In the genomic region with DNA sequence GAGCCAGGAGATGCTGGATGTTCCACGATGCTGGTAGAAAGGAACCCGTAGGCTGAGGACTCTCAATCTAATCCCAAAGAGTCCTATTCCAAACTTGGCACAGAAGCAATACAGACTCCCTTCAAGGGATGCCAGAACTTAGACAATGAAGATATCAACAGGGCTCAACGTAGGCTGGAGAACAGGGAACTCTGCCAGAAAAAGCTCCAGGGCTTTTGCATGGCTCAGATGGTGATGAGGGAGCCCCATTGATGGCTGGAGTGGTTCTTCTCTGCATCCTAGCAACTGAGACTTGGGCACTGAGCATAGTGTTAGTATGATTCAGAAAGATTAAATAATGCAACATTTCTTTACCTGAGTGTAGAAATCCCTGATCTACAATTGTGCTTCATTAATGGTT, we compare ENCODE assay signal across 13 cellular contexts.
"Had no signal": no experiment of that assay in that cellular context is flagged by ENCODE, and none has a peak within 500 bp of the region (broad histone marks: within the 10 kb centered on the region; RNA-seq: fewer than 3 reads in every experiment).

No MANE protein-coding gene starts in this region.

- ATAC-seq: activated T-cell treated with anti-CD3 and anti-CD28 coated beads, Interleukin-2, amount 50 U/mL, for 72 hours; effector memory CD8-positive, alpha-beta T cell; lower lobe of right lung had no signal

- DNase-seq: activated CD4-positive, alpha-beta T cell treated with anti-CD3 and anti-CD28 coated beads, Interleukin-2, amount 50 U/mL, for 1 hour; activated CD4-positive, CD25-positive, alpha-beta regulatory T cell treated with anti-CD3 and anti-CD28 coated beads, Interleukin-2, amount 50 U/mL, for 72 hours; activated effector memory CD4-positive, alpha-beta T cell treated with anti-CD3 and anti-CD28 coated beads, Interleukin-2, amount 50 U/mL, for 16 hours; activated T-cell treated with anti-CD3 and anti-CD28 coated beads, Interleukin-2, amount 50 U/mL, for 72 hours; adrenal gland; dermis blood vessel endothelial cell; effector memory CD8-positive, alpha-beta T cell; foreskin fibroblast; glutamatergic neuron; lower lobe of right lung; stimulated activated CD4-positive, alpha-beta T cell treated with anti-CD3 and anti-CD28 coated beads, Interleukin-2, amount 100 ng/mL, for 24 hours; stimulated activated naive CD4-positive, alpha-beta T cell treated with Interleukin-2 at 50 U/mL for 16 hours; T-helper 2 cell had no signal
